ENCODE assay signal across 1 cellular context in the genomic region with DNA sequence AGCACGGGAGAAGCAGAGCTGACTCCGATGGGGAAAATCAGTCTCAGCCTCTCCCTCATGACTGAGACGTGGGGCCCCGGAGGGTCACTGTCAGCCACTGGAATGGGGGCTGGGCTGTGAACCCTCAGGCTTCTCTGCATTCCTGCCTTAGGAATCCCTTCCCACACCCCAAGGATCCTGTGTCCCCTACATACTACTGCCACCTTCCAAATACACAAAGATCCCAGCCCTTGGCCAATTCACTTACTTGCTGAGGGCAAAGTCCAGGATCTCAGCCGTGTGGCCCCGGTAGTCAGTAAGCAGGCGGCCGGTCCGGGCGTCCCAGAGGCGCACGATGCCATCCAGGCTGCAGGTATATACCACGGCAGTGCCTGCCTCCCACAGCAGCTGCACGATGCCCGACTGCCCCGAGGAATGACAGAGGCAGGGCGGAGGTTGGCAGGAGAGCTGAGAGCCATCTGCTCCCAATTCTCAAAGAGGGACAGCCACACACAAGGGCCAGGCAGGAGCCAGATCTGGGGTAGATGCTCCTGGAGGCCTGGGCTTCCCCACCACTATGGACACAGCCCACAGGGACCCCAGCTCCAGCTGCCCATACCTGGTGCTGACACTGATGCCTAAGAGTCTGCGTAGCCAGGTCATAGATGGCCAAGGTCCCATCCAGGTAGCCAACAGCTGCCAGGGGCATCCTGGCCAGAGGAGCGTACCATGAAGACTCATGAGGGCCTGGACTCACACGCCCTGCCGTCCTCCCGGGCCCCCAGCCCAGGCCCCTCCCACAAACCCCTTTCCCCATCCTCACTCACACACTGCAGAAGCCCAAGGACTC.
A peak's percentile ranks its signal among the peaks of the same experiment; 100 is the strongest.
TF ChIP-seq lines count a peak whose summit lies in the region.

No MANE protein-coding gene starts in this region.

TF ChIP-seq in HepG2, 621 proteins besides CTCF, POLR2A, EP300 and RAD21 (continued from another document and continues in another):
- TF ChIP-seq, protein P1, sequence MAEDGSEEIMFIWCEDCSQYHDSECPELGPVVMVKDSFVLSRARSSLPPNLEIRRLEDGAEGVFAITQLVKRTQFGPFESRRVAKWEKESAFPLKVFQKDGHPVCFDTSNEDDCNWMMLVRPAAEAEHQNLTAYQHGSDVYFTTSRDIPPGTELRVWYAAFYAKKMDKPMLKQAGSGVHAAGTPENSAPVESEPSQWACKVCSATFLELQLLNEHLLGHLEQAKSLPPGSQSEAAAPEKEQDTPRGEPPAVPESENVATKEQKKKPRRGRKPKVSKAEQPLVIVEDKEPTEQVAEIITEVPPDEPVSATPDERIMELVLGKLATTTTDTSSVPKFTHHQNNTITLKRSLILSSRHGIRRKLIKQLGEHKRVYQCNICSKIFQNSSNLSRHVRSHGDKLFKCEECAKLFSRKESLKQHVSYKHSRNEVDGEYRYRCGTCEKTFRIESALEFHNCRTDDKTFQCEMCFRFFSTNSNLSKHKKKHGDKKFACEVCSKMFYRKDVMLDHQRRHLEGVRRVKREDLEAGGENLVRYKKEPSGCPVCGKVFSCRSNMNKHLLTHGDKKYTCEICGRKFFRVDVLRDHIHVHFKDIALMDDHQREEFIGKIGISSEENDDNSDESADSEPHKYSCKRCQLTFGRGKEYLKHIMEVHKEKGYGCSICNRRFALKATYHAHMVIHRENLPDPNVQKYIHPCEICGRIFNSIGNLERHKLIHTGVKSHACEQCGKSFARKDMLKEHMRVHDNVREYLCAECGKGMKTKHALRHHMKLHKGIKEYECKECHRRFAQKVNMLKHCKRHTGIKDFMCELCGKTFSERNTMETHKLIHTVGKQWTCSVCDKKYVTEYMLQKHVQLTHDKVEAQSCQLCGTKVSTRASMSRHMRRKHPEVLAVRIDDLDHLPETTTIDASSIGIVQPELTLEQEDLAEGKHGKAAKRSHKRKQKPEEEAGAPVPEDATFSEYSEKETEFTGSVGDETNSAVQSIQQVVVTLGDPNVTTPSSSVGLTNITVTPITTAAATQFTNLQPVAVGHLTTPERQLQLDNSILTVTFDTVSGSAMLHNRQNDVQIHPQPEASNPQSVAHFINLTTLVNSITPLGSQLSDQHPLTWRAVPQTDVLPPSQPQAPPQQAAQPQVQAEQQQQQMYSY (CRISPR knock-in tag; IDR thresholded peaks at IDR 0.05): no peak
- TF ChIP-seq ZNF878 (CRISPR knock-in tag; IDR thresholded peaks at IDR 0.05) (no peak), ZNF850 (CRISPR knock-in tag; conservative IDR thresholded peaks at IDR 0.05) (no peak), NCOA1 (CRISPR knock-in tag; IDR thresholded peaks at IDR 0.05) (no peak), TCF7 (IDR thresholded peaks at IDR 0.05; ENCODE audit: low read depth) (no peak), ZNF337 (CRISPR knock-in tag; IDR thresholded peaks at IDR 0.05; ENCODE audit: borderline replicate concordance, low read depth) (no peak), HNF4G (IDR thresholded peaks at IDR 0.05; ENCODE audit: borderline replicate concordance, low read depth, low read length) (peak; percentile 87), HNF4G (CRISPR knock-in tag; IDR thresholded peaks at IDR 0.05; ENCODE audit: borderline replicate concordance, low read depth) (peak; percentile 88), CCAR2 (optimal IDR thresholded peaks at IDR 0.05; ENCODE audit: low read depth, low read length) (no peak), ZNF550 (CRISPR knock-in tag; IDR thresholded peaks at IDR 0.05; ENCODE audit: borderline replicate concordance) (no peak), CREM (IDR thresholded peaks at IDR 0.05) (no peak), CREM (CRISPR knock-in tag; IDR thresholded peaks at IDR 0.05) (no peak), SNAPC4 (CRISPR knock-in tag; IDR thresholded peaks at IDR 0.05) (no peak), PHF20 (CRISPR knock-in tag; IDR thresholded peaks at IDR 0.05) (no peak), CBX2 (IDR thresholded peaks at IDR 0.05; ENCODE audit: low read depth, low read length) (no peak), CBX2 (CRISPR knock-in tag; IDR thresholded peaks at IDR 0.05; ENCODE audit: low read depth) (no peak), ZNF333 (CRISPR knock-in tag; IDR thresholded peaks at IDR 0.05; ENCODE audit: borderline replicate concordance) (no peak), GATA4 (IDR thresholded peaks at IDR 0.05; ENCODE audit: borderline replicate concordance, low read depth) (no peak), ZNF549 (CRISPR knock-in tag; IDR thresholded peaks at IDR 0.05) (peak; percentile 99), ZNF530 (CRISPR knock-in tag; IDR thresholded peaks at IDR 0.05; ENCODE audit: low read depth) (no peak), RNF2 (conservative IDR thresholded peaks at IDR 0.05; ENCODE audit: low read depth) (0 out of 2 replicates have a peak, but pooled peaks have one; percentile 29)
- TF ChIP-seq, protein P2, sequence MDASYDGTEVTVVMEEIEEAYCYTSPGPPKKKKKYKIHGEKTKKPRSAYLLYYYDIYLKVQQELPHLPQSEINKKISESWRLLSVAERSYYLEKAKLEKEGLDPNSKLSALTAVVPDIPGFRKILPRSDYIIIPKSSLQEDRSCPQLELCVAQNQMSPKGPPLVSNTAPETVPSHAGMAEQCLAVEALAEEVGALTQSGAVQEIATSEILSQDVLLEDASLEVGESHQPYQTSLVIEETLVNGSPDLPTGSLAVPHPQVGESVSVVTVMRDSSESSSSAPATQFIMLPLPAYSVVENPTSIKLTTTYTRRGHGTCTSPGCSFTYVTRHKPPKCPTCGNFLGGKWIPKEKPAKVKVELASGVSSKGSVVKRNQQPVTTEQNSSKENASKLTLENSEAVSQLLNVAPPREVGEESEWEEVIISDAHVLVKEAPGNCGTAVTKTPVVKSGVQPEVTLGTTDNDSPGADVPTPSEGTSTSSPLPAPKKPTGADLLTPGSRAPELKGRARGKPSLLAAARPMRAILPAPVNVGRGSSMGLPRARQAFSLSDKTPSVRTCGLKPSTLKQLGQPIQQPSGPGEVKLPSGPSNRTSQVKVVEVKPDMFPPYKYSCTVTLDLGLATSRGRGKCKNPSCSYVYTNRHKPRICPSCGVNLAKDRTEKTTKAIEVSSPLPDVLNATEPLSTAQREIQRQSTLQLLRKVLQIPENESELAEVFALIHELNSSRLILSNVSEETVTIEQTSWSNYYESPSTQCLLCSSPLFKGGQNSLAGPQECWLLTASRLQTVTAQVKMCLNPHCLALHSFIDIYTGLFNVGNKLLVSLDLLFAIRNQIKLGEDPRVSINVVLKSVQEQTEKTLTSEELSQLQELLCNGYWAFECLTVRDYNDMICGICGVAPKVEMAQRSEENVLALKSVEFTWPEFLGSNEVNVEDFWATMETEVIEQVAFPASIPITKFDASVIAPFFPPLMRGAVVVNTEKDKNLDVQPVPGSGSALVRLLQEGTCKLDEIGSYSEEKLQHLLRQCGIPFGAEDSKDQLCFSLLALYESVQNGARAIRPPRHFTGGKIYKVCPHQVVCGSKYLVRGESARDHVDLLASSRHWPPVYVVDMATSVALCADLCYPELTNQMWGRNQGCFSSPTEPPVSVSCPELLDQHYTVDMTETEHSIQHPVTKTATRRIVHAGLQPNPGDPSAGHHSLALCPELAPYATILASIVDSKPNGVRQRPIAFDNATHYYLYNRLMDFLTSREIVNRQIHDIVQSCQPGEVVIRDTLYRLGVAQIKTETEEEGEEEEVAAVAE (CRISPR knock-in tag; IDR thresholded peaks at IDR 0.05; ENCODE audit: borderline replicate concordance): no peak
- TF ChIP-seq, protein P3, sequence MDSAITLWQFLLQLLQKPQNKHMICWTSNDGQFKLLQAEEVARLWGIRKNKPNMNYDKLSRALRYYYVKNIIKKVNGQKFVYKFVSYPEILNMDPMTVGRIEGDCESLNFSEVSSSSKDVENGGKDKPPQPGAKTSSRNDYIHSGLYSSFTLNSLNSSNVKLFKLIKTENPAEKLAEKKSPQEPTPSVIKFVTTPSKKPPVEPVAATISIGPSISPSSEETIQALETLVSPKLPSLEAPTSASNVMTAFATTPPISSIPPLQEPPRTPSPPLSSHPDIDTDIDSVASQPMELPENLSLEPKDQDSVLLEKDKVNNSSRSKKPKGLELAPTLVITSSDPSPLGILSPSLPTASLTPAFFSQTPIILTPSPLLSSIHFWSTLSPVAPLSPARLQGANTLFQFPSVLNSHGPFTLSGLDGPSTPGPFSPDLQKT (CRISPR knock-in tag; IDR thresholded peaks at IDR 0.05; ENCODE audit: borderline replicate concordance): no peak
- TF ChIP-seq, protein P4, sequence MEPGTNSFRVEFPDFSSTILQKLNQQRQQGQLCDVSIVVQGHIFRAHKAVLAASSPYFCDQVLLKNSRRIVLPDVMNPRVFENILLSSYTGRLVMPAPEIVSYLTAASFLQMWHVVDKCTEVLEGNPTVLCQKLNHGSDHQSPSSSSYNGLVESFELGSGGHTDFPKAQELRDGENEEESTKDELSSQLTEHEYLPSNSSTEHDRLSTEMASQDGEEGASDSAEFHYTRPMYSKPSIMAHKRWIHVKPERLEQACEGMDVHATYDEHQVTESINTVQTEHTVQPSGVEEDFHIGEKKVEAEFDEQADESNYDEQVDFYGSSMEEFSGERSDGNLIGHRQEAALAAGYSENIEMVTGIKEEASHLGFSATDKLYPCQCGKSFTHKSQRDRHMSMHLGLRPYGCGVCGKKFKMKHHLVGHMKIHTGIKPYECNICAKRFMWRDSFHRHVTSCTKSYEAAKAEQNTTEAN (CRISPR knock-in tag; conservative IDR thresholded peaks at IDR 0.05): no peak
- TF ChIP-seq, protein P5, sequence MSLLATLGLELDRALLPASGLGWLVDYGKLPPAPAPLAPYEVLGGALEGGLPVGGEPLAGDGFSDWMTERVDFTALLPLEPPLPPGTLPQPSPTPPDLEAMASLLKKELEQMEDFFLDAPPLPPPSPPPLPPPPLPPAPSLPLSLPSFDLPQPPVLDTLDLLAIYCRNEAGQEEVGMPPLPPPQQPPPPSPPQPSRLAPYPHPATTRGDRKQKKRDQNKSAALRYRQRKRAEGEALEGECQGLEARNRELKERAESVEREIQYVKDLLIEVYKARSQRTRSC (CRISPR knock-in tag; IDR thresholded peaks at IDR 0.05; ENCODE audit: low read depth): no peak
- TF ChIP-seq, protein P6, sequence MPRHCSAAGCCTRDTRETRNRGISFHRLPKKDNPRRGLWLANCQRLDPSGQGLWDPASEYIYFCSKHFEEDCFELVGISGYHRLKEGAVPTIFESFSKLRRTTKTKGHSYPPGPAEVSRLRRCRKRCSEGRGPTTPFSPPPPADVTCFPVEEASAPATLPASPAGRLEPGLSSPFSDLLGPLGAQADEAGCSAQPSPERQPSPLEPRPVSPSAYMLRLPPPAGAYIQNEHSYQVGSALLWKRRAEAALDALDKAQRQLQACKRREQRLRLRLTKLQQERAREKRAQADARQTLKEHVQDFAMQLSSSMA (CRISPR knock-in tag; IDR thresholded peaks at IDR 0.05): no peak
- TF ChIP-seq, protein P7, sequence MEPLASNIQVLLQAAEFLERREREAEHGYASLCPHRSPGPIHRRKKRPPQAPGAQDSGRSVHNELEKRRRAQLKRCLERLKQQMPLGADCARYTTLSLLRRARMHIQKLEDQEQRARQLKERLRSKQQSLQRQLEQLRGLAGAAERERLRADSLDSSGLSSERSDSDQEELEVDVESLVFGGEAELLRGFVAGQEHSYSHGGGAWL (CRISPR knock-in tag; IDR thresholded peaks at IDR 0.05): 0 out of 2 replicates have a peak, but pooled peaks have one; percentile 30
- TF ChIP-seq, protein P8, sequence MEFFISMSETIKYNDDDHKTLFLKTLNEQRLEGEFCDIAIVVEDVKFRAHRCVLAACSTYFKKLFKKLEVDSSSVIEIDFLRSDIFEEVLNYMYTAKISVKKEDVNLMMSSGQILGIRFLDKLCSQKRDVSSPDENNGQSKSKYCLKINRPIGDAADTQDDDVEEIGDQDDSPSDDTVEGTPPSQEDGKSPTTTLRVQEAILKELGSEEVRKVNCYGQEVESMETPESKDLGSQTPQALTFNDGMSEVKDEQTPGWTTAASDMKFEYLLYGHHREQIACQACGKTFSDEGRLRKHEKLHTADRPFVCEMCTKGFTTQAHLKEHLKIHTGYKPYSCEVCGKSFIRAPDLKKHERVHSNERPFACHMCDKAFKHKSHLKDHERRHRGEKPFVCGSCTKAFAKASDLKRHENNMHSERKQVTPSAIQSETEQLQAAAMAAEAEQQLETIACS (CRISPR knock-in tag; IDR thresholded peaks at IDR 0.05): no peak
- TF ChIP-seq, protein P9, sequence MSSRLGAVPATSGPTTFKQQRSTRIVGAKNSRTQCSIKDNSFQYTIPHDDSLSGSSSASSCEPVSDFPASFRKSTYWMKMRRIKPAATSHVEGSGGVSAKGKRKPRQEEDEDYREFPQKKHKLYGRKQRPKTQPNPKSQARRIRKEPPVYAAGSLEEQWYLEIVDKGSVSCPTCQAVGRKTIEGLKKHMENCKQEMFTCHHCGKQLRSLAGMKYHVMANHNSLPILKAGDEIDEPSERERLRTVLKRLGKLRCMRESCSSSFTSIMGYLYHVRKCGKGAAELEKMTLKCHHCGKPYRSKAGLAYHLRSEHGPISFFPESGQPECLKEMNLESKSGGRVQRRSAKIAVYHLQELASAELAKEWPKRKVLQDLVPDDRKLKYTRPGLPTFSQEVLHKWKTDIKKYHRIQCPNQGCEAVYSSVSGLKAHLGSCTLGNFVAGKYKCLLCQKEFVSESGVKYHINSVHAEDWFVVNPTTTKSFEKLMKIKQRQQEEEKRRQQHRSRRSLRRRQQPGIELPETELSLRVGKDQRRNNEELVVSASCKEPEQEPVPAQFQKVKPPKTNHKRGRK (CRISPR knock-in tag; IDR thresholded peaks at IDR 0.05): 0 out of 2 replicates have a peak, but pooled peaks have one; percentile 22
